Comparison of ENCODE assay signal across 25 cellular contexts in genomic region chr6:168403370-168404005, GRCh38. TPM values are rescaled to one million over a fixed set of nuclear protein-coding genes. Genes with fewer than 3 reads are reported as not detected.
"Had no signal": no experiment of that assay in that cellular context is flagged by ENCODE, and none has a peak within 500 bp of the region (broad histone marks: within the 10 kb centered on the region; RNA-seq: fewer than 3 reads in every experiment).

No MANE protein-coding gene starts in this region.

- H3K4me3 ChIP-seq: cardiac muscle cell, Peyer's patch had no signal

- DNase-seq: activated CD4-positive, alpha-beta T cell treated with anti-CD3 and anti-CD28 coated beads for 48 hours; activated CD4-positive, alpha-beta T cell treated with anti-CD3 and anti-CD28 coated beads, Interleukin-2, amount 50 U/mL, for 4 hours; activated CD4-positive, CD25-positive, alpha-beta regulatory T cell treated with anti-CD3 and anti-CD28 coated beads, Interleukin-2, amount 50 U/mL, for 72 hours; activated CD8-positive, alpha-beta memory T cell treated with anti-CD3 and anti-CD28 coated beads, Interleukin-2, amount 50 U/mL, for 48 hours; activated CD8-positive, alpha-beta T cell treated with anti-CD3 and anti-CD28 coated beads, Interleukin-2, amount 10 ng/mL, durations not matched to agents 7 days and 5 days; activated naive CD4-positive, alpha-beta T cell treated with Interleukin-2 at 50 U/mL for 16 hours; amygdala; brain microvascular endothelial cell; cerebellar nuclear complex; Kasumi-1; KBM-7; NCI-H1048; NCI-H146; NCI-H187 treated with DMSO at 0.1 percent for 48 hours; NCI-H2081 treated with DMSO at 0.1 percent for 48 hours; NCI-H446 treated with DMSO at 0.1 percent for 48 hours; NCI-H526; NCI-H774; SHP77 treated with DMSO at 0.1 percent for 48 hours; T-helper 17 cell; T-helper 9 cell had no signal

- H3K27ac Mint-ChIP-seq: activated CD8-positive, alpha-beta T cell treated with anti-CD3 and anti-CD28 coated beads, Interleukin-2, amount 10 ng/mL, durations not matched to agents 7 days and 5 days; activated naive CD8-positive, alpha-beta T cell; T-helper 17 cell; WTC11 had no signal

- H3K4me1 Mint-ChIP-seq: T-helper 17 cell, WTC11 had no signal

- ATAC-seq: activated CD8-positive, alpha-beta T cell treated with anti-CD3 and anti-CD28 coated beads, Interleukin-2, amount 10 ng/mL, durations not matched to agents 7 days and 5 days; T-helper 17 cell; WTC11 had no signal

- H3K36me3 Mint-ChIP-seq: activated naive CD8-positive, alpha-beta T cell had no signal

- H3K27ac ChIP-seq: brain microvascular endothelial cell, cardiac muscle cell, Peyer's patch had no signal

- H3K4me3 Mint-ChIP-seq: activated CD8-positive, alpha-beta T cell treated with anti-CD3 and anti-CD28 coated beads, Interleukin-2, amount 10 ng/mL, durations not matched to agents 7 days and 5 days; activated naive CD8-positive, alpha-beta T cell; T-helper 17 cell; WTC11 had no signal

RNA-seq across cellular contexts. Expression of gene SMOC2, which starts 37.5 kb away (rescaled TPM):
- total RNA-seq: activated CD8-positive, alpha-beta T cell treated with anti-CD3 and anti-CD28 coated beads, Interleukin-2, amount 10 ng/mL, durations not matched to agents 7 days and 5 days; T-helper 17 cell had no signal
